In the genomic region with DNA sequence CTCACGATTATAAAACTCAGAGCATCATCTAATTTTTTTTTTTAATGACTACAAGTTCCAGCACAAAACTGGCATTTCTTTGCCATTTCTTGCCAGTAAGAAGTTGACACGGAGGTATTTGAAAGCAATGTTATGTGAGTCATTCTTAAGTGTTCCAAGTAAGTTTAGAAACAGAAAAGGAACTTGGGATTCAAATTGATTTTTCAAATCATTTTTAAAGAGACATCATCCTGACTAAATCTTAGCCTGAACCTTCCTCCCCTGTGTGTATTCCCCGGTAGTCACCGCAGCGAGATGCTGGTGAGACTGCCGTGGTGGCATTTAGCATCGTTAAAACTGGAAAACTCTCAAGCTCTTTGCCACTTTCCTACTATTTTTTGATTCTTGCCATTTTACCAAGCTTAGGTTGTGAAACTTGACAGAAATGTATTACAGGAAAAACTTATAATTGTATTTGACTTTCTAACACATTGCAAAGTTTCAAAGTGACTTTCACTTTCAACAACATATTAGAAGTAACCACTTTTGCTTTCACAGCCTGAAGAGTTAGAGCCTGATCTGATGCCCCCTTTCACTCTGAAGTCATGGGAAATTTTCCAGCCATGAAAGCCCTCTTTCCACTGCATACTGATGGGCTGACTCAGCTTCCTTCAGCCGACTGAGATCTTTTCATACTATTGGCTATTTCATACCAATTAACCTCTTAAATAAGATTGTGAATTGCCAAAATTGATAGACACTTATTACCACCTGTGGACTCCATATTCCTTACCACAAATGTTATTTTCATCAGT, we compare ENCODE assay signal across 8 cellular contexts.
A peak's percentile ranks its signal among the peaks of the same experiment; 100 is the strongest.
DNase-seq lines count a peak whose midpoint lies in the region; ATAC-seq and TF ChIP-seq lines count a peak whose summit lies in the region.

No MANE protein-coding gene starts in this region.

- TF ChIP-seq POLR2A in thyroid gland (IDR thresholded peaks at IDR 0.05) = no peak

- peak overlapping the region; percentile 84 for H3K27ac ChIP-seq in HUES48 (ENCODE audit: low read depth, low read length)
- peak overlapping the region in 2 of 3 donors; percentile 2 to 29 for H3K27ac ChIP-seq in thyroid gland

- H3K36me3 ChIP-seq in HUES48 (ENCODE audit: control insufficient read depth, insufficient read depth, low read length) (no peaks in the 10 kb centered on the region; the same call in 1 of the 2 replicates), thyroid gland (peaks cover 4 to 8% of the 10 kb centered on the region in 2 donors)

- peak; percentile 80 for ATAC-seq in GM21515 (IDR thresholded peaks at IDR 0.05; ENCODE audit: unreplicated experiment)

- H3K27me3 Mint-ChIP-seq in nephron progenitor cell (ENCODE audit: low read depth, poor library complexity) = peaks cover 3% of the 10 kb centered on the region

- intact Hi-C loops in thyroid gland (cut with DNase I) = no loop called here

- TF ChIP-seq CTCF in thyroid gland (IDR thresholded peaks at IDR 0.05) (no peak), nephron progenitor cell (IDR thresholded peaks at IDR 0.05) (no peak)

- H3K4me1 Mint-ChIP-seq in nephron progenitor cell = peaks cover 2% of the 10 kb centered on the region

- H3K27ac Mint-ChIP-seq in nephron progenitor cell = no peak overlapping the region

- DNase-seq in COLO829 (ENCODE audit: low spot score) (peak; percentile 76), amniotic epithelial cell (ENCODE audit: low read depth) (peak; percentile 73), lung microvascular endothelial cell (ENCODE audit: low read depth in 2 of 2) (peak; percentile 91 to 94), thyroid gland (no peak), nephron progenitor cell (no peak), COR-L47 (lab: John Stamatoyannopoulos, UW) (no peak)

- H3K27me3 ChIP-seq in HUES48 (ENCODE audit: control insufficient read depth, insufficient read depth, low read length) (no peaks in the 10 kb centered on the region), thyroid gland (no peaks in the 10 kb centered on the region)

- peaks cover 49% of the 10 kb centered on the region for H3K36me3 Mint-ChIP-seq in nephron progenitor cell (ENCODE audit: low read depth)

- H3K4me3 ChIP-seq in HUES48 (ENCODE audit: low read depth, low read length) (no peak overlapping the region), thyroid gland (replicated peaks in 1 of 3) (no peak overlapping the region)

- H3K9me3 ChIP-seq in HUES48 (ENCODE audit: control insufficient read depth, insufficient read depth, low read length) = no peaks in the 10 kb centered on the region
- no peaks in the 10 kb centered on the region for H3K9me3 ChIP-seq in thyroid gland

- H3K4me1 ChIP-seq in HUES48 (ENCODE audit: control insufficient read depth, insufficient read depth, low read length) (peaks cover 10% of the 10 kb centered on the region), thyroid gland (peaks cover 0 to 5% of the 10 kb centered on the region in 2 donors)

- WGBS in thyroid gland, 2 donors = 61 to 74% methylated on average over 8 of the region's 8 CpGs

- H3K4me3 Mint-ChIP-seq in nephron progenitor cell = no peak overlapping the region

- no peaks in the 10 kb centered on the region for H3K9me3 Mint-ChIP-seq in nephron progenitor cell

- H3K9ac ChIP-seq in HUES48 (ENCODE audit: low read depth, low read length) = no peak overlapping the region

Comparison
In these comparisons a context has a peak if more than half of its experiments do, and no peak if none do; other contexts are left out.
1. DNase-seq: peak in COLO829 (single experiment), amniotic epithelial cell (single experiment) and lung microvascular endothelial cell (2 of 2); none in thyroid gland (0 of 2), nephron progenitor cell (single experiment) and COR-L47 (single experiment).